Comparison of ENCODE assay signal across 8 cellular contexts in the genomic region with DNA sequence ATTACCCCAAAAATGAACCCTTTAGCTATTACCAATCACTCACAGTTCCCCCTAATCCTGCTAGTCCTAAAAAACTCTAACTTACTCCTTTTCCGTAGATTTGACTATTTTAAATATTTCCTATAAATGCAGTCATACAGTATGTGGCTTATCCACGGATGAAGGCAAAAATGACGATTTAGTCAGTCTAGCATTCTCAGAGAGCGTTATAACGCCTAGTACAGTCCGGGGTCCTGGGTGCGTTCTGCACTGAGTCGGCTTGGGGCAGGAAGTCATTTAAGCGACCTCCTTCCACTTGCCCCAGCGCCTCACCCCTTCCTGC. TPM values are rescaled to one million over a fixed set of nuclear protein-coding genes. Genes with fewer than 3 reads are reported as not detected.
DNase-seq lines count a peak whose midpoint lies in the region; ATAC-seq and TF ChIP-seq lines count a peak whose summit lies in the region.

No MANE protein-coding gene starts in this region.

- H3K27ac Mint-ChIP-seq in stimulated activated naive CD8-positive, alpha-beta T cell treated with anti-CD3 and anti-CD28 coated beads, Interleukin-15, amount 100 ng/mL, for 72 hours, result peak overlapping the region; percentile 97 to 99

- TF ChIP-seq CTCF in A673 (conservative IDR thresholded peaks at IDR 0.05; ENCODE audit: low read depth, low read length), result no peak
- no peak for TF ChIP-seq CTCF in right atrium auricular region (IDR thresholded peaks at IDR 0.05)

- peaks cover 15% of the 10 kb centered on the region for H3K36me3 ChIP-seq in A673 (ENCODE audit: insufficient read depth, low read length, poor library complexity, severe bottlenecking)
- H3K36me3 ChIP-seq in SJSA1, result no peaks in the 10 kb centered on the region
- peaks cover 7% of the 10 kb centered on the region for H3K36me3 ChIP-seq in right atrium auricular region

- peak overlapping the region; percentile 86 to 93 for H3K4me3 Mint-ChIP-seq in stimulated activated naive CD8-positive, alpha-beta T cell treated with anti-CD3 and anti-CD28 coated beads, Interleukin-15, amount 100 ng/mL, for 72 hours

- H3K9me3 ChIP-seq in A673 (ENCODE audit: low read depth, low read length, poor library complexity, severe bottlenecking) (no peaks in the 10 kb centered on the region), SJSA1 (replicated peaks) (peaks cover 16% of the 10 kb centered on the region), right atrium auricular region (no peaks in the 10 kb centered on the region)

- ATAC-seq in GM19438 (IDR thresholded peaks at IDR 0.05; ENCODE audit: low read depth, unreplicated experiment) (peak; percentile 84), HG02938 (IDR thresholded peaks at IDR 0.05; ENCODE audit: unreplicated experiment) (no peak), left colon (no peak), GM18907 (IDR thresholded peaks at IDR 0.05; ENCODE audit: unreplicated experiment) (no peak)
- peak; percentile 91 for ATAC-seq in stimulated activated naive CD8-positive, alpha-beta T cell treated with anti-CD3 and anti-CD28 coated beads, Interleukin-15, amount 100 ng/mL, for 72 hours

- DNase-seq in A673 (ENCODE audit: low spot score) (no peak), SJSA1 (ENCODE audit: low read depth in 1 of 2, low spot score in 2 of 2) (no peak), right atrium auricular region (ENCODE audit: low spot score) (no peak), left colon (no peak)
- no peak for DNase-seq in stimulated activated naive CD8-positive, alpha-beta T cell treated with anti-CD3 and anti-CD28 coated beads, Interleukin-15, amount 100 ng/mL, for 72 hours

- peaks cover 22% of the 10 kb centered on the region for H3K4me1 Mint-ChIP-seq in stimulated activated naive CD8-positive, alpha-beta T cell treated with anti-CD3 and anti-CD28 coated beads, Interleukin-15, amount 100 ng/mL, for 72 hours

- H3K4me1 ChIP-seq in A673 (ENCODE audit: insufficient read depth, low read length, poor library complexity, severe bottlenecking), result no peaks in the 10 kb centered on the region
- no peaks in the 10 kb centered on the region for H3K4me1 ChIP-seq in SJSA1 (replicated peaks)
- peaks cover 0 to 17% of the 10 kb centered on the region in 2 donors for H3K4me1 ChIP-seq in right atrium auricular region

- intact Hi-C loops in A673 (cut with micrococcal nuclease; ENCODE audit: unreplicated experiment) (no loop called here), left colon (cut with DNase I, micrococcal nuclease) (no loop called here)

- H3K27me3 ChIP-seq in A673 (replicated peaks; ENCODE audit: insufficient read depth, low read depth, low read length, poor library complexity), result no peaks in the 10 kb centered on the region
- no peaks in the 10 kb centered on the region for H3K27me3 ChIP-seq in SJSA1 (replicated peaks)
- H3K27me3 ChIP-seq in right atrium auricular region, result no peaks in the 10 kb centered on the region

- no peaks in the 10 kb centered on the region for H3K27me3 Mint-ChIP-seq in stimulated activated naive CD8-positive, alpha-beta T cell treated with anti-CD3 and anti-CD28 coated beads, Interleukin-15, amount 100 ng/mL, for 72 hours

- H3K4me3 ChIP-seq in A673 (ENCODE audit: low read depth, low read length, poor library complexity, severe bottlenecking) (peak overlapping the region; percentile 78), SJSA1 (peak overlapping the region; percentile 60), right atrium auricular region (peak overlapping the region; percentile 80 to 85)

- BruUV-seq in A673 (replicated peaks; lab: Mats Ljungman, UMichigan), result no TSS peak

- POLR2A ChIA-PET in A673 (lab: Charles Lee; ENCODE audit: low non-redundant PET), result no interaction called here

- peaks cover 10 to 13% of the 10 kb centered on the region in 2 donors for H3K9me3 Mint-ChIP-seq in stimulated activated naive CD8-positive, alpha-beta T cell treated with anti-CD3 and anti-CD28 coated beads, Interleukin-15, amount 100 ng/mL, for 72 hours

- CTCF ChIA-PET in A673 (lab: Charles Lee), result no interaction called here

- H3K27ac ChIP-seq in A673 (ENCODE audit: low read depth, low read length, poor library complexity, severe bottlenecking) (peak overlapping the region; percentile 90), SJSA1 (no peak overlapping the region), right atrium auricular region (peak overlapping the region; percentile 90 to 96)

RNA-seq across cellular contexts. Expression of a gene that starts 0.5 kb away (rescaled TPM):
- total RNA-seq in A673 (2021) (7.2 and 7.6 TPM in 2 replicates), right atrium auricular region (1 to 10 TPM; 5.3 to 8.3 TPM), left colon (1 to 10 TPM; 8.4 to 9.0 TPM)
- total RNA-seq in SJSA1 (2014; rRNA removed; shearing (Covaris generic)), result 0.75 and 1.5 TPM in 2 replicates

RNA-seq across cellular contexts. Expression of a gene that starts 7.2 kb away (rescaled TPM):
- total RNA-seq in A673 (2021), result 7.5 and 10.6 TPM in 2 replicates
- 0.91 and 1.8 TPM in 2 replicates for total RNA-seq in SJSA1 (2014; rRNA removed; shearing (Covaris generic))
- total RNA-seq in right atrium auricular region, result 1 to 10 TPM; 6.3 to 7.6 TPM
- 10 to 100 TPM; 12.1 to 13.1 TPM for total RNA-seq in left colon

RNA-seq across cellular contexts. Expression of a gene that starts 45.0 kb away (rescaled TPM):
- total RNA-seq in A673 (2021) (6.4 and 7.9 TPM in 2 replicates), right atrium auricular region (1 to 10 TPM; 7.0 to 9.6 TPM), left colon (10 to 100 TPM in 1 of 2 donors, 1 to 10 TPM in 1; 7.6 to 10.3 TPM)
- total RNA-seq in SJSA1 (2014; rRNA removed; shearing (Covaris generic)), result 1.4 TPM in 1 of 2 replicates, not detected in the other

Comparison
In these comparisons a context has a peak if more than half of its experiments do, and no peak if none do; other contexts are left out.
1. ATAC-seq: peak in GM19438 (single experiment) and stimulated activated naive CD8-positive, alpha-beta T cell treated with anti-CD3 and anti-CD28 coated beads, Interleukin-15, amount 100 ng/mL, for 72 hours (single experiment); none in HG02938 (single experiment), left colon (single experiment) and GM18907 (single experiment).
2. Peak in every context shown above with its lines, with median percentiles within 50 percentile points of each other: H3K4me3 ChIP-seq.